In genomic region chr1:202807367-202807925, GRCh38 we compare ENCODE assay signal across 8 cellular contexts. TPM values are rescaled to one million over a fixed set of nuclear protein-coding genes. Genes with fewer than 3 reads are reported as not detected.
A peak's percentile ranks its signal among the peaks of the same experiment; 100 is the strongest.
DNase-seq lines count a peak whose midpoint lies in the region; ATAC-seq and TF ChIP-seq lines count a peak whose summit lies in the region.

No MANE protein-coding gene starts in this region.

- H4K20me1 ChIP-seq in OCI-LY1 (ENCODE audit: insufficient read depth, low read length), result no peaks in the 10 kb centered on the region

- H3K4me2 ChIP-seq in OCI-LY1 (ENCODE audit: low read length), result peak overlapping the region; percentile 78

- H2AFZ ChIP-seq in OCI-LY1 (ENCODE audit: low read length), result no peak overlapping the region

- H3K36me3 ChIP-seq in OCI-LY1 (ENCODE audit: insufficient read depth, low read length) (no peaks in the 10 kb centered on the region), uterus (no peaks in the 10 kb centered on the region)

- peaks cover 20% of the 10 kb centered on the region for H3K4me1 ChIP-seq in OCI-LY1 (ENCODE audit: insufficient read depth, low read length, severe bottlenecking)
- no peaks in the 10 kb centered on the region for H3K4me1 ChIP-seq in uterus

- DNase-seq in GM12865 (ENCODE audit: low read depth) (no peak), globus pallidus (ENCODE audit: low spot score) (peak; percentile 5), osteocyte (ENCODE audit: extremely low spot score, unreplicated experiment) (peak; percentile 84), uterus (peak; percentile 34 to 39)
- DNase-seq in activated gamma-delta T cell treated with anti-CD3 and anti-CD28 coated beads, Interleukin-2, amount 50 U/mL, for 16 hours (ENCODE audit: low read depth), result peak; percentile 13

- no peaks in the 10 kb centered on the region for H3K79me2 ChIP-seq in OCI-LY1 (ENCODE audit: insufficient read depth, low read length)

- H3K4me1 Mint-ChIP-seq in osteocyte (ENCODE audit: unreplicated experiment), result peaks cover 62% of the 10 kb centered on the region

- H3K27me3 ChIP-seq in OCI-LY1 (ENCODE audit: insufficient read depth, low read length) (no peaks in the 10 kb centered on the region), uterus (no peaks in the 10 kb centered on the region)

- peak overlapping the region; percentile 45; the same call in 1 of the 2 replicates for H3K9ac ChIP-seq in OCI-LY1 (ENCODE audit: low read length)

- no peaks in the 10 kb centered on the region for H3K9me2 ChIP-seq in OCI-LY1 (ENCODE audit: low read depth, low read length)

- H3K9me3 ChIP-seq in OCI-LY1 (ENCODE audit: low read length), result no peaks in the 10 kb centered on the region
- no peaks in the 10 kb centered on the region for H3K9me3 ChIP-seq in uterus

- H3K27ac ChIP-seq in OCI-LY1 (ENCODE audit: low read depth, low read length, poor library complexity, severe bottlenecking) (no peak overlapping the region), uterus (peak overlapping the region; percentile 86 to 92)

- H3K9me3 Mint-ChIP-seq in osteocyte (ENCODE audit: unreplicated experiment), result no peaks in the 10 kb centered on the region

- no peaks in the 10 kb centered on the region for H3F3A ChIP-seq in OCI-LY1 (ENCODE audit: insufficient read depth, low read length)

- intact Hi-C loops in uterus (cut with DNase I; ENCODE audit: low total_unique reads), result loop anchor here (5.0 kb wide), 1 partner anchor 80 kb away; the partner anchor contains the start of gene RABIF

- no peaks in the 10 kb centered on the region for H3K36me3 Mint-ChIP-seq in osteocyte (ENCODE audit: unreplicated experiment)

- H3K27me3 Mint-ChIP-seq in osteocyte (ENCODE audit: unreplicated experiment), result no peaks in the 10 kb centered on the region

- H3K4me3 ChIP-seq in GM12865 (ENCODE audit: low read depth, low read length) (peak overlapping the region; percentile 60), OCI-LY1 (ENCODE audit: low read depth, low read length, poor library complexity, severe bottlenecking) (peak overlapping the region; percentile 67), uterus (peak overlapping the region; percentile 73 to 84)

- TF ChIP-seq CTCF in GM12865 (IDR thresholded peaks at IDR 0.05; ENCODE audit: insufficient read depth, low read depth, low read length, missing control alignments) (no peak), OCI-LY1 (IDR thresholded peaks at IDR 0.05; ENCODE audit: low read length) (no peak), osteocyte (IDR thresholded peaks at IDR 0.05) (no peak), uterus (IDR thresholded peaks at IDR 0.05) (no peak)

- ATAC-seq in HG03439 (IDR thresholded peaks at IDR 0.05; ENCODE audit: unreplicated experiment) (no peak), GM18907 (IDR thresholded peaks at IDR 0.05; ENCODE audit: unreplicated experiment) (no peak)

- peak overlapping the region; percentile 64 for H3K27ac Mint-ChIP-seq in osteocyte (ENCODE audit: unreplicated experiment)

- no peak for TF ChIP-seq POLR2A in uterus (IDR thresholded peaks at IDR 0.05)

- H3K4me3 Mint-ChIP-seq in osteocyte (ENCODE audit: unreplicated experiment), result peak overlapping the region; percentile 88

RNA-seq across cellular contexts. Expression of gene KDM5B, which starts 0.8 kb away (rescaled TPM):
- total RNA-seq in osteocyte, result 152 and 157 TPM in 2 replicates
- 100 to 1,000 TPM in 1 of 4 donors, 10 to 100 TPM in 3; 21.8 to 180 (median 47.1) TPM for total RNA-seq in uterus

RNA-seq across cellular contexts. Expression of gene PCAT6, which starts 3.3 kb away (rescaled TPM):
- total RNA-seq in osteocyte, result 3.8 and 5.2 TPM in 2 replicates
- not detected for total RNA-seq in uterus
